Comparison of ENCODE assay signal across 8 cellular contexts in genomic region chr3:69282191-69282590, GRCh38.
DNase-seq lines count a peak whose midpoint lies in the region; ATAC-seq and TF ChIP-seq lines count a peak whose summit lies in the region.

No MANE protein-coding gene starts in this region.

- H3K36me3 Mint-ChIP-seq in activated naive CD4-positive, alpha-beta T cell treated with anti-CD3 and anti-CD28 coated beads for 36 hours (ENCODE audit: low read depth) = no peaks in the 10 kb centered on the region
- peaks cover 8% of the 10 kb centered on the region for H3K36me3 Mint-ChIP-seq in progenitor cell of endocrine pancreas (ENCODE audit: insufficient read depth)

- H3K4me1 ChIP-seq in mammary epithelial cell (ENCODE audit: insufficient read depth, low read length) (no peaks in the 10 kb centered on the region), breast epithelium (no peaks in the 10 kb centered on the region)

- H3K79me2 ChIP-seq in mammary epithelial cell (ENCODE audit: insufficient read depth, low read length) = no peaks in the 10 kb centered on the region

- H4K20me1 ChIP-seq in mammary epithelial cell (ENCODE audit: insufficient read depth, low read length) = no peaks in the 10 kb centered on the region

- CTCF ChIA-PET in mammary epithelial cell (lab: Charles Lee; ENCODE audit: low non-redundant PET) = no interaction called here
- CTCF ChIA-PET in activated naive CD4-positive, alpha-beta T cell treated with anti-CD3 and anti-CD28 coated beads for 36 hours (lab: Charles Lee) = interaction anchor here (0.8 to 2.3 kb wide), 12 partner anchors 9 to 161 kb away, joined by 3 to 25 read pairs (median 3); no protein-coding TSS in a partner anchor

- no peak for ATAC-seq in GM19463 (IDR thresholded peaks at IDR 0.05; ENCODE audit: unreplicated experiment)

- H3K27me3 ChIP-seq in mammary epithelial cell (ENCODE audit: insufficient read depth, low read length) (no peaks in the 10 kb centered on the region), breast epithelium (no peaks in the 10 kb centered on the region)

- no peak for TF ChIP-seq POLR2A in breast epithelium (IDR thresholded peaks at IDR 0.05)

- TF ChIP-seq CTCF in mammary epithelial cell (conservative IDR thresholded peaks at IDR 0.05 in 1 of 2, IDR thresholded peaks at IDR 0.05 in 1 of 2; ENCODE audit: extremely low read depth in 1 of 2, insufficient read depth in 1 of 2, low read depth in 1 of 2, low read length in 2 of 2) (no peak), breast epithelium (IDR thresholded peaks at IDR 0.05) (no peak), progenitor cell of endocrine pancreas (IDR thresholded peaks at IDR 0.05; ENCODE audit: unreplicated experiment) (no peak)

- dilution Hi-C loops in mammary epithelial cell (cut with HindIII; ENCODE audit: low sequenced_read_pairs) = no loop called here

- in situ Hi-C loops in mammary epithelial cell (cut with MboI; ENCODE audit: low sequenced_read_pairs in 2 of 2) = no loop called here

- no peak overlapping the region for H3K4me3 Mint-ChIP-seq in activated naive CD4-positive, alpha-beta T cell treated with anti-CD3 and anti-CD28 coated beads for 36 hours
- no peak overlapping the region for H3K4me3 Mint-ChIP-seq in progenitor cell of endocrine pancreas (ENCODE audit: low read depth)

- H3K4me3 ChIP-seq in mammary epithelial cell (replicated peaks in 1 of 3; ENCODE audit: insufficient read depth in 1 of 3, low read depth in 2 of 3, low read length in 3 of 3) (no peak overlapping the region), breast epithelium (no peak overlapping the region)

- intact Hi-C loops in mammary epithelial cell (cut with micrococcal nuclease) = no loop called here
- intact Hi-C loops in breast epithelium (cut with DNase I; ENCODE audit: low total_unique reads) = no loop called here
- intact Hi-C loops in activated naive CD4-positive, alpha-beta T cell treated with anti-CD3 and anti-CD28 coated beads for 36 hours (cut with micrococcal nuclease) = loop anchor here (1.0 to 2.0 kb wide), 6 partner anchors 23 to 84 kb away; no protein-coding TSS in a partner anchor

- H3K36me3 ChIP-seq in mammary epithelial cell (ENCODE audit: insufficient read depth, low read length) (peaks cover 12% of the 10 kb centered on the region), breast epithelium (no peaks in the 10 kb centered on the region)

- no TSS peak for BruUV-seq in mammary epithelial cell (replicated peaks; lab: Mats Ljungman, UMichigan)

- H3K27ac ChIP-seq in mammary epithelial cell (ENCODE audit: insufficient read depth, low read depth, low read length) (no peak overlapping the region), breast epithelium (no peak overlapping the region), temporal lobe (ENCODE audit: low read depth, low read length) (peak overlapping the region; percentile 30)

- no peaks in the 10 kb centered on the region for H3K27me3 Mint-ChIP-seq in activated naive CD4-positive, alpha-beta T cell treated with anti-CD3 and anti-CD28 coated beads for 36 hours (ENCODE audit: low read depth)
- no peaks in the 10 kb centered on the region for H3K27me3 Mint-ChIP-seq in progenitor cell of endocrine pancreas

- H3K27ac Mint-ChIP-seq in activated naive CD4-positive, alpha-beta T cell treated with anti-CD3 and anti-CD28 coated beads for 36 hours = peak overlapping the region; percentile 33
- H3K27ac Mint-ChIP-seq in progenitor cell of endocrine pancreas = peak overlapping the region; percentile 54

- no peak overlapping the region for H2AFZ ChIP-seq in mammary epithelial cell (ENCODE audit: low read depth, low read length)

- no peaks in the 10 kb centered on the region for H3K9me3 Mint-ChIP-seq in activated naive CD4-positive, alpha-beta T cell treated with anti-CD3 and anti-CD28 coated beads for 36 hours
- no peaks in the 10 kb centered on the region for H3K9me3 Mint-ChIP-seq in progenitor cell of endocrine pancreas (ENCODE audit: low read depth)

- no peak overlapping the region for H3K9ac ChIP-seq in mammary epithelial cell (ENCODE audit: insufficient read depth, low read length)

- H3K4me1 Mint-ChIP-seq in activated naive CD4-positive, alpha-beta T cell treated with anti-CD3 and anti-CD28 coated beads for 36 hours (ENCODE audit: low read depth) = peaks cover 21% of the 10 kb centered on the region
- H3K4me1 Mint-ChIP-seq in progenitor cell of endocrine pancreas (ENCODE audit: low read depth) = peaks cover 9% of the 10 kb centered on the region

- H3K9me3 ChIP-seq in mammary epithelial cell (replicated peaks; ENCODE audit: insufficient read depth, low read length) (no peaks in the 10 kb centered on the region), breast epithelium (no peaks in the 10 kb centered on the region)

- H3K4me2 ChIP-seq in mammary epithelial cell (ENCODE audit: insufficient read depth, low read depth, low read length) = no peak overlapping the region

- DNase-seq in mammary epithelial cell (peak; percentile 65), breast epithelium (ENCODE audit: low spot score in 2 of 2) (no peak), progenitor cell of endocrine pancreas (ENCODE audit: low spot score, unreplicated experiment) (no peak), NCI-H1694 (lab: John Stamatoyannopoulos, UW) (no peak), GM19240 (ENCODE audit: insufficient read length, low spot score) (no peak)
- peak; percentile 84 for DNase-seq in activated naive CD4-positive, alpha-beta T cell treated with anti-CD3 and anti-CD28 coated beads for 36 hours

- WGBS in mammary epithelial cell (ENCODE audit: low coverage, missing lambda C conversion rate) = 97% methylated on average over 3 of the region's 3 CpGs

Comparison
In these comparisons a context has a peak if more than half of its experiments do, and no peak if none do; other contexts are left out.
1. DNase-seq: peak in mammary epithelial cell (single experiment) and activated naive CD4-positive, alpha-beta T cell treated with anti-CD3 and anti-CD28 coated beads for 36 hours (single experiment); none in breast epithelium (0 of 2), progenitor cell of endocrine pancreas (single experiment), NCI-H1694 (single experiment) and GM19240 (single experiment).